Comparison of ENCODE assay signal across 8 cellular contexts in genomic region chr2:230226090-230226551, GRCh38. TPM values are rescaled to one million over a fixed set of nuclear protein-coding genes. Genes with fewer than 3 reads are reported as not detected.
DNase-seq lines count a peak whose midpoint lies in the region; ATAC-seq and TF ChIP-seq lines count a peak whose summit lies in the region.

No MANE protein-coding gene starts in this region.

- peaks cover 14% of the 10 kb centered on the region for H3K9me3 Mint-ChIP-seq in neural progenitor cell
- H3K9me3 Mint-ChIP-seq in nephron progenitor cell = peaks cover 21% of the 10 kb centered on the region

- H3K27ac Mint-ChIP-seq in neural progenitor cell (no peak overlapping the region), nephron progenitor cell (no peak overlapping the region)

- H3F3A ChIP-seq in neural progenitor cell (ENCODE audit: low read depth) = no peaks in the 10 kb centered on the region

- DNase-seq in NOMO-1 treated with DMSO at 0.1 percent for 48 hours (lab: John Stamatoyannopoulos, UW; ENCODE audit: unreplicated experiment) (peak; percentile 89), midbrain (lab: John Stamatoyannopoulos, UW) (peak; percentile 6), neural progenitor cell (ENCODE audit: low spot score) (no peak), NCI-H524 (lab: John Stamatoyannopoulos, UW) (no peak), nephron progenitor cell (no peak)
- no peak for DNase-seq in effector CD8-positive, alpha-beta T cell (lab: John Stamatoyannopoulos, UW)

- H3K9ac ChIP-seq in neural progenitor cell = no peak overlapping the region

- H3K4me2 ChIP-seq in neural progenitor cell = no peak overlapping the region

- H3K4me1 Mint-ChIP-seq in neural progenitor cell = no peaks in the 10 kb centered on the region
- no peaks in the 10 kb centered on the region for H3K4me1 Mint-ChIP-seq in nephron progenitor cell

- H3K27me3 Mint-ChIP-seq in neural progenitor cell (ENCODE audit: insufficient read depth, low read depth) = peaks cover 6% of the 10 kb centered on the region
- H3K27me3 Mint-ChIP-seq in nephron progenitor cell (ENCODE audit: low read depth, poor library complexity) = peaks cover 4% of the 10 kb centered on the region

- H3K27me3 ChIP-seq in neural progenitor cell = no peaks in the 10 kb centered on the region

- no peak overlapping the region for H3K27ac ChIP-seq in neural progenitor cell

- no peak overlapping the region for H2AFZ ChIP-seq in neural progenitor cell (replicated peaks)

- no peaks in the 10 kb centered on the region for H3K9me3 ChIP-seq in neural progenitor cell (ENCODE audit: low read depth)

- no peak overlapping the region for H3K4me3 Mint-ChIP-seq in neural progenitor cell
- no peak overlapping the region for H3K4me3 Mint-ChIP-seq in nephron progenitor cell

- peaks cover 2% of the 10 kb centered on the region for H3K36me3 Mint-ChIP-seq in neural progenitor cell
- H3K36me3 Mint-ChIP-seq in nephron progenitor cell (ENCODE audit: low read depth) = peaks cover 6% of the 10 kb centered on the region

- H3K36me3 ChIP-seq in neural progenitor cell = no peaks in the 10 kb centered on the region

- TF ChIP-seq CTCF in neural progenitor cell (IDR thresholded peaks at IDR 0.05) = no peak
- TF ChIP-seq CTCF in nephron progenitor cell (IDR thresholded peaks at IDR 0.05) = no peak

- H3K4me3 ChIP-seq in neural progenitor cell = no peak overlapping the region

- ATAC-seq in GM18867 (IDR thresholded peaks at IDR 0.05; ENCODE audit: unreplicated experiment) = peak; percentile 70
- peak; percentile 69 for ATAC-seq in HG02678 (IDR thresholded peaks at IDR 0.05; ENCODE audit: unreplicated experiment)

- H4K20me1 ChIP-seq in neural progenitor cell (ENCODE audit: low read depth) = no peaks in the 10 kb centered on the region

- H3K79me2 ChIP-seq in neural progenitor cell (ENCODE audit: low read depth) = no peaks in the 10 kb centered on the region

- no peaks in the 10 kb centered on the region for H3K4me1 ChIP-seq in neural progenitor cell

RNA-seq across cellular contexts. Expression of gene SP140, which starts 0.6 kb away (rescaled TPM):
- total RNA-seq in neural progenitor cell (ENCODE audit: low replicate concordance) = 0.06 TPM in 1 of 2 replicates, not detected in the other

RNA-seq across cellular contexts. Expression of gene SP110, which starts 6.3 kb away (rescaled TPM):
- total RNA-seq in neural progenitor cell (ENCODE audit: low replicate concordance) = 0.65 and 1.3 TPM in 2 replicates

Comparison
In these comparisons a context has a peak if more than half of its experiments do, and no peak if none do; other contexts are left out.
1. DNase-seq: peak in NOMO-1 treated with DMSO at 0.1 percent for 48 hours (single experiment) and midbrain (single experiment); none in neural progenitor cell (single experiment), NCI-H524 (0 of 2), effector CD8-positive, alpha-beta T cell (single experiment) and nephron progenitor cell (single experiment).